Comparison of ENCODE assay signal across 1 cellular context in the genomic region with DNA sequence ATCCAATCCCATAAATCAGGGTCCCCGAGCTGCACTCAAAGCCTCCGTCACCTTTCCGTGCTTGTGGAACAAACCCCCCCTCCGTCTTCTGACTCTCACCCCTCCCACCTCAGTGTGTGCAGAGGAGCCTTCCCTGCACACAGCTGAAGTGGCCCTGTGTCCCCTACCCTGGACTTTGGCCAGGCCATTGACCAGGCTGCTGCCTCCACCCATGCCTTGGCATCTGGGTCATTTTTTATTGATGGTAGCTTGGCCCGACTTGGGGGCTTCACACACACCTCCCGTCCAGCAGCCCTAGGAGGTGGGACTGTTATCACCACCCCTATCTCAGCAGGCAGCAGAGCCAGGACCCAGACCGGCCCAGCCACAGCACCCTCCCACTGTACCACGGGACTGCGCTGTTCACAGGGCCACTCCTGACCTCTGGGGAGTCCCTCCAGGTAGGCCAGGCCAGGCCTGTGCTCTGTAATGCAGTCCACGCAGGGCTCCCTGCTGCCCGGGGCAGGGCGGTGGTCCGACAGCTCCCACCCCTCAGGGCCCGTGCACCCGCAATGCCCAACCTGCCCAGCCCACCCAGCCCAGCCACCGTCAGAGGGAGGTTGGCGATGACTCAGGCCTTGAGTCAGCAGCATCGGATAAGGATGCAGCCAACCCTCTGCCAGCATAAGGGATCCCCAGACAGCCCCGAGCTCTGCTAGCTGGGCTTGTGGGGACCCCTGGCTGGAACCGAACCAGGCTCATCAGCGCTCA.
TF ChIP-seq lines count a peak whose summit lies in the region.

No MANE protein-coding gene starts in this region.

TF ChIP-seq in H1, 55 proteins besides CTCF, POLR2A, EP300 and RAD21 (continued from another document):
- TF ChIP-seq SAP30 (IDR thresholded peaks at IDR 0.05; ENCODE audit: insufficient read depth, insufficient replicate concordance, low read length) (no peak), KDM4A (IDR thresholded peaks at IDR 0.05; ENCODE audit: low read depth, low read length, severe bottlenecking) (no peak)
TF ChIP-seq in H1: peak in this region for 2.
